Comparison of ENCODE assay signal across 8 cellular contexts in genomic region chr5:173327084-173327947, GRCh38. TPM values are rescaled to one million over a fixed set of nuclear protein-coding genes. Genes with fewer than 3 reads are reported as not detected.
A peak's percentile ranks its signal among the peaks of the same experiment; 100 is the strongest.
DNase-seq lines count a peak whose midpoint lies in the region; ATAC-seq and TF ChIP-seq lines count a peak whose summit lies in the region.

No MANE protein-coding gene starts in this region.

- peaks cover 7 to 38% of the 10 kb centered on the region in 2 donors for H3K4me1 ChIP-seq in ascending aorta
- H3K4me1 ChIP-seq in colonic mucosa: peaks cover 3% of the 10 kb centered on the region

- POLR2A ChIA-PET in AG04450 (lab: Yijun Ruan, JAX): interaction anchor here (0.6 to 4.9 kb wide), 10 partner anchors 12 to 586 kb away, joined by 3 to 45 read pairs (median 6); no protein-coding TSS in a partner anchor

- H3K4me3 ChIP-seq in AG04450 (ENCODE audit: low read depth, low read length): peak overlapping the region; percentile 96
- H3K4me3 ChIP-seq in HFF-Myc (replicated peaks; ENCODE audit: low read depth, low read length): peak overlapping the region; percentile 85
- H3K4me3 ChIP-seq in ascending aorta: peak overlapping the region; percentile 45 to 57
- H3K4me3 ChIP-seq in colonic mucosa: no peak overlapping the region

- H3K36me3 ChIP-seq in ascending aorta (no peaks in the 10 kb centered on the region), colonic mucosa (no peaks in the 10 kb centered on the region)

- no peaks in the 10 kb centered on the region for H3K27me3 ChIP-seq in AG04450 (ENCODE audit: control insufficient read depth, insufficient read depth, low read length)
- peaks cover 4% of the 10 kb centered on the region for H3K27me3 ChIP-seq in ascending aorta
- peaks cover 48% of the 10 kb centered on the region for H3K27me3 ChIP-seq in colonic mucosa

- CTCF ChIA-PET in AG04450 (lab: Charles Lee): interaction anchor here (1.1 to 7.3 kb wide), 4 partner anchors 33 to 288 kb away, joined by 3 to 121 read pairs (median 30); partner anchors contain the start of gene BOD1

- peak overlapping the region; percentile 87 for H3K27ac ChIP-seq in AG04450 (ENCODE audit: low read depth, low read length)
- no peak overlapping the region for H3K27ac ChIP-seq in ascending aorta
- no peak overlapping the region for H3K27ac ChIP-seq in colonic mucosa

- intact Hi-C loops in ascending aorta (cut with DNase I): no loop called here
- intact Hi-C loops in colonic mucosa (cut with DNase I): no loop called here

- TF ChIP-seq CTCF in AG04450 (IDR thresholded peaks at IDR 0.05; ENCODE audit: low read depth, low read length) (no peak), HFF-Myc (IDR thresholded peaks at IDR 0.05; ENCODE audit: low read depth, low read length, missing control alignments) (no peak), ascending aorta (IDR thresholded peaks at IDR 0.05) (no peak), colonic mucosa (IDR thresholded peaks at IDR 0.05) (no peak)

- no peak overlapping the region for H3K9ac ChIP-seq in colonic mucosa (ENCODE audit: low read depth in 2 of 2, low read length in 2 of 2)

- DNase-seq in AG04450 (ENCODE audit: low read depth, low spot score) (no peak), HFF-Myc (ENCODE audit: extremely low read depth, low read depth) (no peak), ascending aorta (ENCODE audit: low spot score in 2 of 2) (peak in 1 of 2 donors; percentile 56), left lobe of liver (ENCODE audit: low spot score) (no peak), cerebellum (ENCODE audit: low spot score) (no peak), colonic mucosa (no peak), NCI-H1105 treated with DMSO at 0.1 percent for 48 hours (lab: John Stamatoyannopoulos, UW) (no peak)

- peak; percentile 19 for ATAC-seq in left lobe of liver
- no peak for ATAC-seq in HG03139 (IDR thresholded peaks at IDR 0.05; ENCODE audit: unreplicated experiment)

- H3K9me3 ChIP-seq in AG04450 (ENCODE audit: control insufficient read depth, insufficient read depth, low read length) (peaks cover 3% of the 10 kb centered on the region), ascending aorta (no peaks in the 10 kb centered on the region), colonic mucosa (no peaks in the 10 kb centered on the region)

RNA-seq across cellular contexts. Expression of gene STC2, which starts 0.9 kb away (rescaled TPM):
- polyA plus RNA-seq in AG04450 (2011; rRNA removed): 159 and 185 TPM in 2 replicates
- polyA minus RNA-seq in AG04450 (2011; rRNA and poly(A)+ RNA removed): 216 and 240 TPM in 2 replicates
- total RNA-seq in ascending aorta: 2.0 TPM
- 0.65 TPM for total RNA-seq in left lobe of liver
- 0.64 TPM for total RNA-seq in cerebellum
- total RNA-seq in colonic mucosa: 1 to 10 TPM; 1.8 to 2.5 TPM
